Comparison of ENCODE assay signal across 15 cellular contexts in genomic region chr3:165852150-165852549, GRCh38.
"Had no signal": no experiment of that assay in that cellular context is flagged by ENCODE, and none has a peak within 500 bp of the region (broad histone marks: within the 10 kb centered on the region; RNA-seq: fewer than 3 reads in every experiment).

No MANE protein-coding gene starts in this region.

- H3K27ac ChIP-seq: ascending aorta, gastroesophageal sphincter, ovary, stomach, testis, upper lobe of left lung had no signal

- DNase-seq: activated CD4-positive, alpha-beta T cell treated with anti-CD3 and anti-CD28 coated beads, Interleukin-2, amount 50 U/mL, for 1 hour; activated naive CD4-positive, alpha-beta T cell treated with Interleukin-2 at 50 U/mL for 16 hours; dorsolateral prefrontal cortex; endodermal cell; left colon; ovary; stimulated activated CD4-positive, alpha-beta T cell treated with anti-CD3 and anti-CD28 coated beads, Interleukin-2, amount 100 ng/mL, for 24 hours; stomach; T-helper 9 cell; testis; upper lobe of left lung had no signal

- H3K4me1 ChIP-seq: ascending aorta, stomach, testis, upper lobe of left lung had no signal

- H3K27me3 ChIP-seq: ascending aorta, dorsolateral prefrontal cortex, gastroesophageal sphincter, ovary, stomach, testis, upper lobe of left lung had no signal

- H3K9me3 ChIP-seq: ascending aorta, gastroesophageal sphincter, ovary, stomach, testis, upper lobe of left lung had no signal

- H3K36me3 ChIP-seq: ascending aorta, gastroesophageal sphincter, ovary, stomach, upper lobe of left lung had no signal

- FAIRE-seq: bronchial epithelial cell had no signal

- H3K4me3 ChIP-seq: ascending aorta, dorsolateral prefrontal cortex, gastroesophageal sphincter, lung, ovary, stomach, testis, upper lobe of left lung had no signal
